In genomic region chr12:47862157-47862556, GRCh38 we compare ENCODE assay signal across 18 cellular contexts. TPM values are rescaled to one million over a fixed set of nuclear protein-coding genes. Genes with fewer than 3 reads are reported as not detected.
"Had no signal": no experiment of that assay in that cellular context is flagged by ENCODE, and none has a peak within 500 bp of the region (broad histone marks: within the 10 kb centered on the region; RNA-seq: fewer than 3 reads in every experiment).

No MANE protein-coding gene starts in this region.

- H3K27ac ChIP-seq: gastroesophageal sphincter, ovary, thoracic aorta, transverse colon had no signal

- DNase-seq: effector memory CD8-positive, alpha-beta T cell; esophagus squamous epithelium; foreskin fibroblast; glutamatergic neuron; natural killer cell; ovary; right cardiac atrium; stimulated activated CD4-positive, alpha-beta T cell treated with anti-CD3 and anti-CD28 coated beads, Interleukin-4, amount 100 ng/mL, for 1 hour; stimulated activated CD8-positive, alpha-beta memory T cell treated with anti-CD3 and anti-CD28 coated beads, Interleukin-4, amount 100 ng/mL, for 48 hours; stimulated activated naive CD8-positive, alpha-beta T cell treated with anti-CD3 and anti-CD28 coated beads, Interleukin-15, Interleukin-2, amounts not matched to agents 100 U/mL and 50 U/mL, for 24 hours; transverse colon had no signal

- H3K4me3 ChIP-seq: esophagus squamous epithelium, gastroesophageal sphincter, ovary, smooth muscle cell, thoracic aorta, transverse colon had no signal

- H3K36me3 Mint-ChIP-seq: mesothelial cell of epicardium, natural killer cell had no signal

- H3K4me2 ChIP-seq: smooth muscle cell had no signal

- H3K36me3 ChIP-seq: gastroesophageal sphincter, ovary, thoracic aorta, transverse colon had no signal

- H3K4me3 Mint-ChIP-seq: effector memory CD8-positive, alpha-beta T cell; mesothelial cell of epicardium; natural killer cell; neural crest cell; stimulated activated effector memory CD8-positive, alpha-beta T cell treated with anti-CD3 and anti-CD28 coated beads, Interleukin-12 subunit alpha, Interleukin-12 subunit beta, amount 100 ng/mL, for 72 hours had no signal

- H3K27me3 Mint-ChIP-seq: effector memory CD8-positive, alpha-beta T cell had no signal

- H3K4me1 Mint-ChIP-seq: mesothelial cell of epicardium, natural killer cell, neural crest cell had no signal

- H3K27ac Mint-ChIP-seq: effector memory CD8-positive, alpha-beta T cell; mesothelial cell of epicardium; natural killer cell; progenitor cell of endocrine pancreas had no signal

- H3K4me1 ChIP-seq: gastroesophageal sphincter, transverse colon had no signal

- H3K9me3 Mint-ChIP-seq: effector memory CD8-positive, alpha-beta T cell; mesothelial cell of epicardium; natural killer cell; neural crest cell; stimulated activated effector memory CD8-positive, alpha-beta T cell treated with anti-CD3 and anti-CD28 coated beads, Interleukin-12 subunit alpha, Interleukin-12 subunit beta, amount 100 ng/mL, for 72 hours had no signal

- H3K9me3 ChIP-seq: esophagus squamous epithelium, gastroesophageal sphincter, ovary, thoracic aorta, transverse colon had no signal

- H3K27me3 ChIP-seq: esophagus squamous epithelium, gastroesophageal sphincter, ovary, transverse colon had no signal

RNA-seq across cellular contexts. Expression of gene VDR, which starts 42.6 kb away (rescaled TPM):
- total RNA-seq: neural crest cell had no signal
